Comparison of ENCODE assay signal across 2 cellular contexts in the genomic region with DNA sequence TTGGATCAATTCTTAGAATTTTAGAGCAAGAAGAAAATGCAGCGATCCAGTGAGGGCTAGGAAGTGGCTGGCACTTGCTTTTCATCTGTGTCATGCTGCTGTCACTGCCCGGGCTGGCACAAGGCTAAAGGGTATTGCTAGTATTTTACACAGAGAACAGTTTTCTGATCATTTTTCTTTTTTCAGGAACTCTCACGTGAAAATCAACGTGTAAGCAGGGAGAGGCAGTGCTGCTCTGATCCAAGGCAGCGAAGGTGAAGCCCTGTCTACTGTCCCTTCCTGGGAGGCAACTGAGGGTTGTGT.
TF ChIP-seq lines count a peak whose summit lies in the region.

No MANE protein-coding gene starts in this region.

TF ChIP-seq in SK-N-SH treated with all-trans-retinoic acid at 6 μM for 48 hours, 23 proteins besides CTCF, POLR2A, EP300 and RAD21:
- TF ChIP-seq, protein P1, sequence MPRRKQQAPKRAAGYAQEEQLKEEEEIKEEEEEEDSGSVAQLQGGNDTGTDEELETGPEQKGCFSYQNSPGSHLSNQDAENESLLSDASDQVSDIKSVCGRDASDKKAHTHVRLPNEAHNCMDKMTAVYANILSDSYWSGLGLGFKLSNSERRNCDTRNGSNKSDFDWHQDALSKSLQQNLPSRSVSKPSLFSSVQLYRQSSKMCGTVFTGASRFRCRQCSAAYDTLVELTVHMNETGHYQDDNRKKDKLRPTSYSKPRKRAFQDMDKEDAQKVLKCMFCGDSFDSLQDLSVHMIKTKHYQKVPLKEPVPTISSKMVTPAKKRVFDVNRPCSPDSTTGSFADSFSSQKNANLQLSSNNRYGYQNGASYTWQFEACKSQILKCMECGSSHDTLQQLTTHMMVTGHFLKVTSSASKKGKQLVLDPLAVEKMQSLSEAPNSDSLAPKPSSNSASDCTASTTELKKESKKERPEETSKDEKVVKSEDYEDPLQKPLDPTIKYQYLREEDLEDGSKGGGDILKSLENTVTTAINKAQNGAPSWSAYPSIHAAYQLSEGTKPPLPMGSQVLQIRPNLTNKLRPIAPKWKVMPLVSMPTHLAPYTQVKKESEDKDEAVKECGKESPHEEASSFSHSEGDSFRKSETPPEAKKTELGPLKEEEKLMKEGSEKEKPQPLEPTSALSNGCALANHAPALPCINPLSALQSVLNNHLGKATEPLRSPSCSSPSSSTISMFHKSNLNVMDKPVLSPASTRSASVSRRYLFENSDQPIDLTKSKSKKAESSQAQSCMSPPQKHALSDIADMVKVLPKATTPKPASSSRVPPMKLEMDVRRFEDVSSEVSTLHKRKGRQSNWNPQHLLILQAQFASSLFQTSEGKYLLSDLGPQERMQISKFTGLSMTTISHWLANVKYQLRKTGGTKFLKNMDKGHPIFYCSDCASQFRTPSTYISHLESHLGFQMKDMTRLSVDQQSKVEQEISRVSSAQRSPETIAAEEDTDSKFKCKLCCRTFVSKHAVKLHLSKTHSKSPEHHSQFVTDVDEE (CRISPR knock-in tag; IDR thresholded peaks at IDR 0.05), result no peak
- TF ChIP-seq GLIS3 (CRISPR knock-in tag; IDR thresholded peaks at IDR 0.05) (no peak), SNAI2 (CRISPR knock-in tag; IDR thresholded peaks at IDR 0.05) (no peak), TOX (CRISPR knock-in tag; IDR thresholded peaks at IDR 0.05; ENCODE audit: borderline replicate concordance) (no peak), TCF4 (CRISPR knock-in tag; IDR thresholded peaks at IDR 0.05; ENCODE audit: borderline replicate concordance) (no peak)

TF ChIP-seq in SK-N-SH, 30 proteins besides CTCF, POLR2A, EP300 and RAD21 (continued from another document):
- TF ChIP-seq RCOR1 (IDR thresholded peaks at IDR 0.05; ENCODE audit: low read length), result no peak
- no peak for TF ChIP-seq MAX (IDR thresholded peaks at IDR 0.05; ENCODE audit: low read depth)
- no peak for TF ChIP-seq ELF1 (IDR thresholded peaks at IDR 0.05)
- TF ChIP-seq PBX3 (IDR thresholded peaks at IDR 0.05), result no peak
- TF ChIP-seq FOXJ3 (CRISPR knock-in tag; IDR thresholded peaks at IDR 0.05), result no peak
- TF ChIP-seq MXI1 (IDR thresholded peaks at IDR 0.05; ENCODE audit: low read depth, low read length), result no peak
- TF ChIP-seq EZH2phosphoT487 (IDR thresholded peaks at IDR 0.05; ENCODE audit: borderline replicate concordance, low read depth), result no peak
- no peak for TF ChIP-seq GATA2 (CRISPR knock-in tag; IDR thresholded peaks at IDR 0.05)
- no peak for TF ChIP-seq TCF12 (IDR thresholded peaks at IDR 0.05)
- no peak for TF ChIP-seq SIN3A (IDR thresholded peaks at IDR 0.05; ENCODE audit: borderline replicate concordance, low read depth, low read length)
- no peak for TF ChIP-seq RXRA (IDR thresholded peaks at IDR 0.05; ENCODE audit: borderline replicate concordance, low read depth)
- TF ChIP-seq SMC3 (IDR thresholded peaks at IDR 0.05; ENCODE audit: low read depth, low read length), result no peak
- TF ChIP-seq NRF1 (IDR thresholded peaks at IDR 0.05; ENCODE audit: low read depth, low read length), result no peak
- TF ChIP-seq FOXM1 (IDR thresholded peaks at IDR 0.05; ENCODE audit: low read depth), result no peak
- TF ChIP-seq FOSL2 (IDR thresholded peaks at IDR 0.05; ENCODE audit: borderline replicate concordance, low read depth), result no peak
